Comparison of ENCODE assay signal across 26 cellular contexts in genomic region chr1:186559601-186560116, GRCh38.
DNase-seq lines count a peak whose midpoint lies in the region; ATAC-seq and TF ChIP-seq lines count a peak whose summit lies in the region.
"Had no signal": no experiment of that assay in that cellular context is flagged by ENCODE, and none has a peak within 500 bp of the region (broad histone marks: within the 10 kb centered on the region; RNA-seq: fewer than 3 reads in every experiment).

No MANE protein-coding gene starts in this region.

- no peak overlapping the region for H3K27ac Mint-ChIP-seq in GM23338
- no peak overlapping the region for H3K27ac Mint-ChIP-seq in activated T-helper 1 cell treated with anti-CD3 and anti-CD28 coated beads, Interleukin-12 subunit alpha, Interleukin-12 subunit beta, Interleukin-2, Interleukin-4 antibody, amounts not matched to agents 30 ng/mL and 10 ng/mL and 1 ng/mL, durations not matched to agents 14 hours and 24 hours and 36 hours
- H3K27ac Mint-ChIP-seq: activated CD4-positive, alpha-beta memory T cell treated with anti-CD3 and anti-CD28 coated beads for 36 hours; activated naive CD8-positive, alpha-beta T cell treated with anti-CD3 and anti-CD28 coated beads, Interleukin-2, amount 10 ng/mL, durations not matched to agents 7 days and 5 days; CD4-positive, alpha-beta T cell; nephron; stimulated activated effector memory CD8-positive, alpha-beta T cell treated with anti-CD3 and anti-CD28 coated beads, Interleukin-12 subunit alpha, Interleukin-12 subunit beta, amount 100 ng/mL, for 72 hours had no signal

- no peaks in the 10 kb centered on the region for H3K36me3 Mint-ChIP-seq in GM23338 (ENCODE audit: low read depth)
- H3K36me3 Mint-ChIP-seq in activated T-helper 1 cell treated with anti-CD3 and anti-CD28 coated beads, Interleukin-12 subunit alpha, Interleukin-12 subunit beta, Interleukin-2, Interleukin-4 antibody, amounts not matched to agents 30 ng/mL and 10 ng/mL and 1 ng/mL, durations not matched to agents 14 hours and 24 hours and 36 hours (ENCODE audit: low read depth): no peaks in the 10 kb centered on the region
- H3K36me3 Mint-ChIP-seq: activated CD4-positive, alpha-beta memory T cell treated with anti-CD3 and anti-CD28 coated beads for 36 hours; activated naive CD8-positive, alpha-beta T cell treated with anti-CD3 and anti-CD28 coated beads, Interleukin-2, amount 10 ng/mL, durations not matched to agents 7 days and 5 days; stimulated activated effector memory CD8-positive, alpha-beta T cell treated with anti-CD3 and anti-CD28 coated beads, Interleukin-12 subunit alpha, Interleukin-12 subunit beta, amount 100 ng/mL, for 72 hours had no signal

- intact Hi-C loops in sigmoid colon (cut with DNase I) (no loop called here), vagina (cut with DNase I) (no loop called here)
- intact Hi-C loops in activated T-helper 1 cell treated with anti-CD3 and anti-CD28 coated beads, Interleukin-12 subunit alpha, Interleukin-12 subunit beta, Interleukin-2, Interleukin-4 antibody, amounts not matched to agents 30 ng/mL and 10 ng/mL and 1 ng/mL, durations not matched to agents 14 hours and 24 hours and 36 hours (cut with micrococcal nuclease): loop anchor here (10.0 kb wide), 1 partner anchor 1855 kb away; no protein-coding TSS in a partner anchor

- no peaks in the 10 kb centered on the region for H3K9me3 Mint-ChIP-seq in GM23338
- H3K9me3 Mint-ChIP-seq in activated T-helper 1 cell treated with anti-CD3 and anti-CD28 coated beads, Interleukin-12 subunit alpha, Interleukin-12 subunit beta, Interleukin-2, Interleukin-4 antibody, amounts not matched to agents 30 ng/mL and 10 ng/mL and 1 ng/mL, durations not matched to agents 14 hours and 24 hours and 36 hours: no peaks in the 10 kb centered on the region
- H3K9me3 Mint-ChIP-seq: activated CD4-positive, alpha-beta memory T cell treated with anti-CD3 and anti-CD28 coated beads for 36 hours; activated T-cell treated with anti-CD3 and anti-CD28 coated beads, Interleukin-2, amount 50 U/mL, for 4 hours; CD4-positive, alpha-beta T cell; nephron; stimulated activated effector memory CD8-positive, alpha-beta T cell treated with anti-CD3 and anti-CD28 coated beads, Interleukin-12 subunit alpha, Interleukin-12 subunit beta, amount 100 ng/mL, for 72 hours had no signal

- no peak for TF ChIP-seq RAD21 in SK-N-SH (IDR thresholded peaks at IDR 0.05; ENCODE audit: low read length)

- H3F3A ChIP-seq in GM23338 (replicated peaks; ENCODE audit: low read depth): no peaks in the 10 kb centered on the region
- peaks cover 10% of the 10 kb centered on the region for H3F3A ChIP-seq in SK-N-SH (replicated peaks; ENCODE audit: insufficient read depth)

- no peaks in the 10 kb centered on the region for H3K4me1 Mint-ChIP-seq in GM23338
- no peaks in the 10 kb centered on the region for H3K4me1 Mint-ChIP-seq in activated T-helper 1 cell treated with anti-CD3 and anti-CD28 coated beads, Interleukin-12 subunit alpha, Interleukin-12 subunit beta, Interleukin-2, Interleukin-4 antibody, amounts not matched to agents 30 ng/mL and 10 ng/mL and 1 ng/mL, durations not matched to agents 14 hours and 24 hours and 36 hours (ENCODE audit: low read depth)
- H3K4me1 Mint-ChIP-seq: activated naive CD8-positive, alpha-beta T cell treated with anti-CD3 and anti-CD28 coated beads, Interleukin-2, amount 10 ng/mL, durations not matched to agents 7 days and 5 days; nephron; stimulated activated effector memory CD8-positive, alpha-beta T cell treated with anti-CD3 and anti-CD28 coated beads, Interleukin-12 subunit alpha, Interleukin-12 subunit beta, amount 100 ng/mL, for 72 hours had no signal

- no peaks in the 10 kb centered on the region for H3K79me2 ChIP-seq in GM23338 (replicated peaks; ENCODE audit: insufficient read depth)
- H3K79me2 ChIP-seq in SK-N-SH (ENCODE audit: insufficient read depth): no peaks in the 10 kb centered on the region

- TF ChIP-seq CTCF in GM23338 (conservative IDR thresholded peaks at IDR 0.05; ENCODE audit: low read depth in 2 of 2): no peak
- TF ChIP-seq CTCF in SK-N-SH (IDR thresholded peaks at IDR 0.05): no peak
- TF ChIP-seq CTCF in fibroblast of the aortic adventitia (IDR thresholded peaks at IDR 0.05; ENCODE audit: insufficient read depth, low read length): no peak
- no peak for TF ChIP-seq CTCF in sigmoid colon (IDR thresholded peaks at IDR 0.05)
- TF ChIP-seq CTCF in vagina (IDR thresholded peaks at IDR 0.05): no peak

- H3K27ac ChIP-seq in GM23338 (ENCODE audit: low read depth): no peak overlapping the region
- peak overlapping the region; percentile 47 to 89; a peak in 3 of 4 replicates for H3K27ac ChIP-seq in SK-N-SH (ENCODE audit: low read depth in 2 of 2, low read length in 1 of 2)
- no peak overlapping the region for H3K27ac ChIP-seq in sigmoid colon
- no peak overlapping the region for H3K27ac ChIP-seq in vagina
- H3K27ac ChIP-seq: cardiac muscle cell, heart right ventricle, prostate gland, spleen, VCaP had no signal

- TF ChIP-seq EP300 in SK-N-SH (IDR thresholded peaks at IDR 0.05; ENCODE audit: borderline replicate concordance in 1 of 2, low read depth in 1 of 2, low read length in 1 of 2) (peak in 1 of 2 experiments; percentile 30; a peak in 1 of 4 replicates), sigmoid colon (IDR thresholded peaks at IDR 0.05) (no peak)

- no peaks in the 10 kb centered on the region for H3K4me1 ChIP-seq in GM23338 (ENCODE audit: insufficient read depth)
- peaks cover 0 to 10% of the 10 kb centered on the region in 2 experiments; a peak in 3 of 4 replicates for H3K4me1 ChIP-seq in SK-N-SH (ENCODE audit: control insufficient read depth in 1 of 2, insufficient read depth in 2 of 2, low read depth in 1 of 2, low read length in 1 of 2)
- no peaks in the 10 kb centered on the region for H3K4me1 ChIP-seq in sigmoid colon
- no peaks in the 10 kb centered on the region for H3K4me1 ChIP-seq in vagina
- H3K4me1 ChIP-seq: heart right ventricle, prostate gland, spleen had no signal

- peak; percentile 16 for DNase-seq in A172 (ENCODE audit: low spot score)
- no peak for DNase-seq in GM23338 (ENCODE audit: low spot score)
- DNase-seq in SK-N-SH: no peak
- peak; percentile 11 for DNase-seq in fibroblast of the aortic adventitia (ENCODE audit: low read depth)
- DNase-seq in sigmoid colon: no peak
- no peak for DNase-seq in vagina (ENCODE audit: extremely low spot score in 2 of 2)
- DNase-seq in activated T-helper 1 cell treated with anti-CD3 and anti-CD28 coated beads, Interleukin-12 subunit alpha, Interleukin-12 subunit beta, Interleukin-2, Interleukin-4 antibody, amounts not matched to agents 30 ng/mL and 10 ng/mL and 1 ng/mL, durations not matched to agents 14 hours and 24 hours and 36 hours (ENCODE audit: low spot score): no peak
- DNase-seq: 8988T; activated CD4-positive, alpha-beta memory T cell treated with anti-CD3 and anti-CD28 coated beads for 36 hours; activated naive CD8-positive, alpha-beta T cell treated with anti-CD3 and anti-CD28 coated beads, Interleukin-2, amount 10 ng/mL, durations not matched to agents 7 days and 5 days; activated T-cell treated with anti-CD3 and anti-CD28 coated beads, Interleukin-2, amount 50 U/mL, for 4 hours; CD4-positive, alpha-beta T cell; heart right ventricle; KG1; mesenchymal stem cell; NCI-H1105; NCI-H82; RPMI8226; spleen; T-helper 1 cell had no signal

- peak overlapping the region; percentile 67; the same call in 1 of the 2 replicates for H3K9ac ChIP-seq in SK-N-SH

- 27% methylated on average over 6 of the region's 6 CpGs for WGBS in SK-N-SH (ENCODE audit: low lambda C conversion rate)
- 88 to 90% methylated on average over 6 of the region's 6 CpGs for WGBS in sigmoid colon, 2 donors

- H3K9me3 ChIP-seq in SK-N-SH (no peaks in the 10 kb centered on the region), sigmoid colon (no peaks in the 10 kb centered on the region), vagina (no peaks in the 10 kb centered on the region)
- H3K9me3 ChIP-seq: prostate gland, spleen had no signal

- POLR2A ChIA-PET in SK-N-SH (lab: Yijun Ruan, JAX): no interaction called here

- no peak overlapping the region for H3K4me3 ChIP-seq in GM23338
- H3K4me3 ChIP-seq in SK-N-SH (ENCODE audit: low read depth in 2 of 2, low read length in 1 of 2): no peak overlapping the region
- no peak overlapping the region for H3K4me3 ChIP-seq in fibroblast of the aortic adventitia (ENCODE audit: low read depth, low read length)
- H3K4me3 ChIP-seq in sigmoid colon: no peak overlapping the region
- no peak overlapping the region for H3K4me3 ChIP-seq in vagina
- H3K4me3 ChIP-seq: cardiac muscle cell, heart right ventricle, prostate gland, spleen had no signal

- H3K4me3 Mint-ChIP-seq in GM23338: no peak overlapping the region
- H3K4me3 Mint-ChIP-seq in activated T-helper 1 cell treated with anti-CD3 and anti-CD28 coated beads, Interleukin-12 subunit alpha, Interleukin-12 subunit beta, Interleukin-2, Interleukin-4 antibody, amounts not matched to agents 30 ng/mL and 10 ng/mL and 1 ng/mL, durations not matched to agents 14 hours and 24 hours and 36 hours: no peak overlapping the region
- H3K4me3 Mint-ChIP-seq: activated CD4-positive, alpha-beta memory T cell treated with anti-CD3 and anti-CD28 coated beads for 36 hours; activated naive CD8-positive, alpha-beta T cell treated with anti-CD3 and anti-CD28 coated beads, Interleukin-2, amount 10 ng/mL, durations not matched to agents 7 days and 5 days; activated T-cell treated with anti-CD3 and anti-CD28 coated beads, Interleukin-2, amount 50 U/mL, for 4 hours; CD4-positive, alpha-beta T cell; nephron; stimulated activated effector memory CD8-positive, alpha-beta T cell treated with anti-CD3 and anti-CD28 coated beads, Interleukin-12 subunit alpha, Interleukin-12 subunit beta, amount 100 ng/mL, for 72 hours had no signal

- H3K9me2 ChIP-seq in GM23338 (ENCODE audit: insufficient read depth) (no peaks in the 10 kb centered on the region), SK-N-SH (no peaks in the 10 kb centered on the region)

- H2AFZ ChIP-seq in GM23338 (0 out of 2 replicates have a peak overlapping the region, but pooled peaks have one; percentile 60), SK-N-SH (ENCODE audit: low read depth) (peak overlapping the region; percentile 93)

- H3K27me3 Mint-ChIP-seq in GM23338 (ENCODE audit: insufficient read depth, low read depth, poor library complexity): no peaks in the 10 kb centered on the region
- peaks cover 7% of the 10 kb centered on the region for H3K27me3 Mint-ChIP-seq in activated T-helper 1 cell treated with anti-CD3 and anti-CD28 coated beads, Interleukin-12 subunit alpha, Interleukin-12 subunit beta, Interleukin-2, Interleukin-4 antibody, amounts not matched to agents 30 ng/mL and 10 ng/mL and 1 ng/mL, durations not matched to agents 14 hours and 24 hours and 36 hours (ENCODE audit: insufficient read depth)
- H3K27me3 Mint-ChIP-seq: activated CD4-positive, alpha-beta memory T cell treated with anti-CD3 and anti-CD28 coated beads for 36 hours; activated naive CD8-positive, alpha-beta T cell treated with anti-CD3 and anti-CD28 coated beads, Interleukin-2, amount 10 ng/mL, durations not matched to agents 7 days and 5 days; CD4-positive, alpha-beta T cell had no signal

- H3K36me3 ChIP-seq in GM23338 (ENCODE audit: insufficient read depth) (no peaks in the 10 kb centered on the region), SK-N-SH (replicated peaks in 1 of 2; ENCODE audit: control insufficient read depth in 1 of 2, insufficient read depth in 2 of 2, low read length in 1 of 2) (no peaks in the 10 kb centered on the region), sigmoid colon (no peaks in the 10 kb centered on the region), vagina (no peaks in the 10 kb centered on the region)
- H3K36me3 ChIP-seq: cardiac muscle cell, heart right ventricle, prostate gland, spleen had no signal

- ATAC-seq in GM23338 (no peak), HG03039 (IDR thresholded peaks at IDR 0.05; ENCODE audit: unreplicated experiment) (no peak)
- ATAC-seq: activated T-cell treated with anti-CD3 and anti-CD28 coated beads, Interleukin-2, amount 50 U/mL, for 4 hours; heart right ventricle; stimulated activated effector memory CD8-positive, alpha-beta T cell treated with anti-CD3 and anti-CD28 coated beads, Interleukin-12 subunit alpha, Interleukin-12 subunit beta, amount 100 ng/mL, for 72 hours had no signal

- TF ChIP-seq POLR2A in sigmoid colon (IDR thresholded peaks at IDR 0.05) (no peak), vagina (IDR thresholded peaks at IDR 0.05) (no peak)

- CTCF ChIA-PET in SK-N-SH (lab: Yijun Ruan, JAX): no interaction called here

- H3K4me2 ChIP-seq in GM23338 (no peak overlapping the region), SK-N-SH (peak overlapping the region; percentile 48)

- no peaks in the 10 kb centered on the region for H4K20me1 ChIP-seq in GM23338 (replicated peaks; ENCODE audit: insufficient read depth)
- no peaks in the 10 kb centered on the region for H4K20me1 ChIP-seq in SK-N-SH (ENCODE audit: insufficient read depth)

- no peaks in the 10 kb centered on the region; the same call in 1 of the 2 replicates for H3K27me3 ChIP-seq in GM23338 (ENCODE audit: insufficient read depth)
- H3K27me3 ChIP-seq in SK-N-SH (ENCODE audit: insufficient read depth): no peaks in the 10 kb centered on the region
- H3K27me3 ChIP-seq in sigmoid colon: no peaks in the 10 kb centered on the region
- no peaks in the 10 kb centered on the region for H3K27me3 ChIP-seq in vagina
- H3K27me3 ChIP-seq: cardiac muscle cell, heart right ventricle, spleen had no signal

Comparison
In these comparisons a context has a peak if more than half of its experiments do, and no peak if none do; other contexts are left out.
1. DNase-seq: peak in A172 (single experiment) and fibroblast of the aortic adventitia (single experiment); none in GM23338 (single experiment), SK-N-SH (single experiment), sigmoid colon (single experiment), vagina (0 of 2) and activated T-helper 1 cell treated with anti-CD3 and anti-CD28 coated beads, Interleukin-12 subunit alpha, Interleukin-12 subunit beta, Interleukin-2, Interleukin-4 antibody, amounts not matched to agents 30 ng/mL and 10 ng/mL and 1 ng/mL, durations not matched to agents 14 hours and 24 hours and 36 hours (single experiment).
2. H3K27ac ChIP-seq: peak in SK-N-SH (2 of 2); none in GM23338 (single experiment), sigmoid colon (0 of 4) and vagina (single experiment).